10 cellular contexts compared by ENCODE assay signal in the genomic region with DNA sequence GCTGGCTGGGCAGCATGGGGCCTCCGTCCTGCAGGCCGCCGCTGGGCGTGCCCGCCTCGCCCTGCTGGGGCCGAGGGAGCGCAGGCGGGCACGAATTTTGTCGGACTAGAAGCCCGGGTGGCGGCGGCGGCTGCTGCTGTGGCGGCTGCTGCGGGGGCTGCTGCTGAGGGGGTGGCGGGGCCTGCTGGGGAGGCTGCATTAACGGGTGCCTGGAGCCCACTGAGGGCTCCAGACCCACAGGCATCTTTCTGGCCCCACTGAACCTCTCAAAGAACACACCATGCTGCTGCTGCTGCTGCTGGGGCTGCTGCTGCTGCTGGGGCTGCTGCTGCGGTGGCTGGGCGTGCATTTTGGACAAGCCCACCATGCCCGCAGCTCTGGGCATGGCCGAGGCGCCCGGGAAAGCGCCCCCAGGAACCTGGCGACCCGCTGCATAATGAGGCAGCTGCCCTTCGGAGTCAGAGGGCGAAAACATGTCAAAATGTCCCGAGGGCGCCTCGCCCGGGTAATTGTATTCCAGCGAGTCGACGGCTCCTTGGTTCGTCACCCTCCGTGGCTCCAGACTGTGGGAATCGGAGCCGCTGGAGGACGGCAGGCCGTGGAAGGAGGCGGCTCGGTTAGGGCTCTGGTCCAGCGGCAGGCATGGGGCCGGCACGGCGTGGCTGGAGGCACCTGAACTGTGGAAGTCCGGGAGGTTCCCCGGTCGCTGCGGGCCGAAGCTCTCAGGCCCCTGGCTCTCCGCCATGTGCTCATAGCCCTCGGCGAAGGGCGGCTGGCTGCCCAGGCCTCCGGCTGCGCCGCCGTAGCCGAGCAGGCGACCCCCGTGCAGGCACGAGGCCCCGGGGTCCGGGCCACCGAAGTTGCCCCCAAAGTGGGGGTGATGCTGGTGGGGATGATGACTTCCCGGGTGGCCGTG. TPM values are rescaled to one million over a fixed set of nuclear protein-coding genes. Genes with fewer than 3 reads are reported as not detected.
DNase-seq lines count a peak whose midpoint lies in the region; ATAC-seq and TF ChIP-seq lines count a peak whose summit lies in the region.
"Had no signal": no experiment of that assay in that cellular context is flagged by ENCODE, and none has a peak within 500 bp of the region (broad histone marks: within the 10 kb centered on the region; RNA-seq: fewer than 3 reads in every experiment).

No MANE protein-coding gene starts in this region.

- H3K27ac ChIP-seq in ACC112 (ENCODE audit: low read depth, low read length) (no peak overlapping the region), neuronal stem cell (replicated peaks; ENCODE audit: low read length) (no peak overlapping the region)
- H3K27ac ChIP-seq: KMS-11 had no signal

- H2BK5ac ChIP-seq in neuronal stem cell (ENCODE audit: low read length), result peak overlapping the region; percentile 97

- peak overlapping the region; percentile 30 for H4K91ac ChIP-seq in neuronal stem cell (ENCODE audit: low read depth, low read length, poor library complexity)

- H2AFZ ChIP-seq in ACC112 (ENCODE audit: low read length, unreplicated experiment) (no peak overlapping the region), neuronal stem cell (ENCODE audit: low read length) (no peak overlapping the region)

- no peaks in the 10 kb centered on the region for H3K79me2 ChIP-seq in ACC112 (ENCODE audit: control insufficient read depth, insufficient read depth, low read length, unreplicated experiment)

- H3K9ac ChIP-seq in neuronal stem cell (ENCODE audit: low read depth, low read length, poor library complexity), result peak overlapping the region; percentile 89
- H3K9ac ChIP-seq: KMS-11 had no signal

- peak overlapping the region; percentile 89 for H2BK15ac ChIP-seq in neuronal stem cell (ENCODE audit: low read length)

- peak overlapping the region; percentile 90 for H2BK12ac ChIP-seq in neuronal stem cell (ENCODE audit: low read length)

- peak overlapping the region; percentile 93 for H3K23ac ChIP-seq in neuronal stem cell (ENCODE audit: low read depth, low read length, poor library complexity)

- peak overlapping the region; percentile 100 for H3K18ac ChIP-seq in neuronal stem cell (ENCODE audit: low read length)

- H3K36me3 ChIP-seq in ACC112 (ENCODE audit: insufficient read depth, low read length) (no peaks in the 10 kb centered on the region), neuronal stem cell (replicated peaks in 1 of 2; ENCODE audit: control insufficient read depth in 2 of 2, insufficient read depth in 2 of 2, low read length in 2 of 2) (peaks cover 6 to 56% of the 10 kb centered on the region in 2 donors)

- H3K27me3 ChIP-seq in ACC112 (ENCODE audit: insufficient read depth, low read length), result no peaks in the 10 kb centered on the region
- no peaks in the 10 kb centered on the region for H3K27me3 ChIP-seq in neuronal stem cell (ENCODE audit: control insufficient read depth in 3 of 3, insufficient read depth in 3 of 3, low read depth in 1 of 3, low read length in 3 of 3)

- peak overlapping the region; percentile 92 for H4K8ac ChIP-seq in neuronal stem cell (ENCODE audit: low read depth, low read length)

- DNase-seq in fibroblast of villous mesenchyme (ENCODE audit: low read depth) (peak; percentile 5), neuronal stem cell (ENCODE audit: low spot score) (no peak), NCI-H510A treated with DMSO at 0.1 percent for 48 hours (lab: John Stamatoyannopoulos, UW) (no peak), C1 segment of cervical spinal cord (lab: John Stamatoyannopoulos, UW) (no peak)
- no peak for DNase-seq in activated CD8-positive, alpha-beta memory T cell treated with anti-CD3 and anti-CD28 coated beads for 24 hours
- DNase-seq: naive thymus-derived CD4-positive, alpha-beta T cell had no signal

- H3K14ac ChIP-seq in neuronal stem cell (ENCODE audit: low read length), result peak overlapping the region; percentile 90

- peak overlapping the region; percentile 95 for H3K4me2 ChIP-seq in neuronal stem cell (ENCODE audit: insufficient read depth, low read length, poor library complexity, severe bottlenecking)
- H3K4me2 ChIP-seq: KMS-11 had no signal

- H3K4me3 ChIP-seq in ACC112 (ENCODE audit: low read depth, low read length), result peak overlapping the region; percentile 84
- no peak overlapping the region for H3K4me3 ChIP-seq in fibroblast of villous mesenchyme (ENCODE audit: low read depth, low read length)
- peak overlapping the region; percentile 92 to 95 for H3K4me3 ChIP-seq in neuronal stem cell (ENCODE audit: low read length in 2 of 2)

- no CpG with 5 or more reads among the region's 71 CpGs for WGBS in neuronal stem cell (ENCODE audit: extremely low coverage in 2 of 2, insufficient read length in 2 of 2, insufficient replicate concordance in 1 of 2), 2 donors

- no peaks in the 10 kb centered on the region for H3K4me1 ChIP-seq in ACC112 (ENCODE audit: control insufficient read depth, insufficient read depth, low read length, unreplicated experiment)
- H3K4me1 ChIP-seq in neuronal stem cell (ENCODE audit: control insufficient read depth in 2 of 2, insufficient read depth in 1 of 2, low read depth in 1 of 2, low read length in 2 of 2), result peaks cover 33 to 41% of the 10 kb centered on the region in 2 donors

- H2BK120ac ChIP-seq in neuronal stem cell (ENCODE audit: low read depth, low read length), result peak overlapping the region; percentile 99

- H3K9me3 ChIP-seq in neuronal stem cell (replicated peaks in 1 of 2; ENCODE audit: control insufficient read depth in 2 of 2, insufficient read depth in 1 of 2, low read depth in 1 of 2, low read length in 2 of 2), result no peaks in the 10 kb centered on the region

- TF ChIP-seq CTCF in fibroblast of villous mesenchyme (IDR thresholded peaks at IDR 0.05; ENCODE audit: insufficient read depth, low read depth, low read length), result no peak

- peaks cover 22% of the 10 kb centered on the region for H3K79me1 ChIP-seq in neuronal stem cell (ENCODE audit: low read depth, low read length)

- peak overlapping the region; percentile 27 for H3K4ac ChIP-seq in neuronal stem cell (ENCODE audit: low read length)

- H2AK5ac ChIP-seq in neuronal stem cell (ENCODE audit: low read depth, low read length), result peak overlapping the region; percentile 100

- no peak for ATAC-seq in HG03521 (IDR thresholded peaks at IDR 0.05; ENCODE audit: unreplicated experiment)
- ATAC-seq: naive thymus-derived CD4-positive, alpha-beta T cell had no signal

TF ChIP-seq in PFSK-1, 5 proteins besides CTCF, POLR2A, EP300 and RAD21:
- peak; percentile 5 for TF ChIP-seq FOXP2 (optimal IDR thresholded peaks at IDR 0.05; ENCODE audit: borderline replicate concordance, extremely low read depth, extremely low read length, insufficient read depth)
- TF ChIP-seq, protein P1, sequence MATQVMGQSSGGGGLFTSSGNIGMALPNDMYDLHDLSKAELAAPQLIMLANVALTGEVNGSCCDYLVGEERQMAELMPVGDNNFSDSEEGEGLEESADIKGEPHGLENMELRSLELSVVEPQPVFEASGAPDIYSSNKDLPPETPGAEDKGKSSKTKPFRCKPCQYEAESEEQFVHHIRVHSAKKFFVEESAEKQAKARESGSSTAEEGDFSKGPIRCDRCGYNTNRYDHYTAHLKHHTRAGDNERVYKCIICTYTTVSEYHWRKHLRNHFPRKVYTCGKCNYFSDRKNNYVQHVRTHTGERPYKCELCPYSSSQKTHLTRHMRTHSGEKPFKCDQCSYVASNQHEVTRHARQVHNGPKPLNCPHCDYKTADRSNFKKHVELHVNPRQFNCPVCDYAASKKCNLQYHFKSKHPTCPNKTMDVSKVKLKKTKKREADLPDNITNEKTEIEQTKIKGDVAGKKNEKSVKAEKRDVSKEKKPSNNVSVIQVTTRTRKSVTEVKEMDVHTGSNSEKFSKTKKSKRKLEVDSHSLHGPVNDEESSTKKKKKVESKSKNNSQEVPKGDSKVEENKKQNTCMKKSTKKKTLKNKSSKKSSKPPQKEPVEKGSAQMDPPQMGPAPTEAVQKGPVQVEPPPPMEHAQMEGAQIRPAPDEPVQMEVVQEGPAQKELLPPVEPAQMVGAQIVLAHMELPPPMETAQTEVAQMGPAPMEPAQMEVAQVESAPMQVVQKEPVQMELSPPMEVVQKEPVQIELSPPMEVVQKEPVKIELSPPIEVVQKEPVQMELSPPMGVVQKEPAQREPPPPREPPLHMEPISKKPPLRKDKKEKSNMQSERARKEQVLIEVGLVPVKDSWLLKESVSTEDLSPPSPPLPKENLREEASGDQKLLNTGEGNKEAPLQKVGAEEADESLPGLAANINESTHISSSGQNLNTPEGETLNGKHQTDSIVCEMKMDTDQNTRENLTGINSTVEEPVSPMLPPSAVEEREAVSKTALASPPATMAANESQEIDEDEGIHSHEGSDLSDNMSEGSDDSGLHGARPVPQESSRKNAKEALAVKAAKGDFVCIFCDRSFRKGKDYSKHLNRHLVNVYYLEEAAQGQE (IDR thresholded peaks at IDR 0.05; ENCODE audit: insufficient read depth in 1 of 2, low read depth in 2 of 2, low read length in 2 of 2), result no peak
- TF ChIP-seq SIN3A (IDR thresholded peaks at IDR 0.05; ENCODE audit: borderline replicate concordance, insufficient read depth, low read length), result no peak
- no peak for TF ChIP-seq TAF1 (IDR thresholded peaks at IDR 0.05; ENCODE audit: borderline replicate concordance, insufficient read depth, low read length)

RNA-seq across cellular contexts. Expression of a gene that starts 2.0 kb away (rescaled TPM):
- polyA plus RNA-seq in PFSK-1 (2012; ENCODE audit: insufficient read length, low read depth), result 20.5 TPM
- 0.86 and 3.9 TPM in 2 replicates for total RNA-seq in fibroblast of villous mesenchyme
- polyA plus RNA-seq in neuronal stem cell (2013, experiment 1 of 2), result 18.7 TPM
- polyA plus RNA-seq in neuronal stem cell (2013, experiment 2 of 2), result 21.3 TPM
- polyA plus RNA-seq: naive thymus-derived CD4-positive, alpha-beta T cell had no signal
